ENCODE assay signal across 20 cellular contexts in genomic region chr6:54043360-54043759, GRCh38.
DNase-seq lines count a peak whose midpoint lies in the region; ATAC-seq and TF ChIP-seq lines count a peak whose summit lies in the region.
"Had no signal": no experiment of that assay in that cellular context is flagged by ENCODE, and none has a peak within 500 bp of the region (broad histone marks: within the 10 kb centered on the region; RNA-seq: fewer than 3 reads in every experiment).

No MANE protein-coding gene starts in this region.

- no peaks in the 10 kb centered on the region for H3K4me1 Mint-ChIP-seq in stimulated activated naive CD8-positive, alpha-beta T cell treated with anti-CD3 and anti-CD28 coated beads, Interleukin-15, amount 100 ng/mL, for 72 hours
- H3K4me1 Mint-ChIP-seq: CD4-positive, CD25-positive, alpha-beta regulatory T cell; CD8-positive, alpha-beta memory T cell; H9; IgD-negative memory B cell had no signal

- H3K27me3 Mint-ChIP-seq in stimulated activated naive CD8-positive, alpha-beta T cell treated with anti-CD3 and anti-CD28 coated beads, Interleukin-15, amount 100 ng/mL, for 72 hours, result no peaks in the 10 kb centered on the region
- H3K27me3 Mint-ChIP-seq: CD4-positive, CD25-positive, alpha-beta regulatory T cell; IgD-negative memory B cell had no signal

- H3K4me1 ChIP-seq in psoas muscle, result peaks cover 70% of the 10 kb centered on the region
- H3K4me1 ChIP-seq: BE2C had no signal

- H3K27me3 ChIP-seq in psoas muscle (ENCODE audit: insufficient read depth in 3 of 3, low read length in 2 of 3), result no peaks in the 10 kb centered on the region
- H3K27me3 ChIP-seq: BE2C had no signal

- no peak overlapping the region for H3K4me3 Mint-ChIP-seq in stimulated activated naive CD8-positive, alpha-beta T cell treated with anti-CD3 and anti-CD28 coated beads, Interleukin-15, amount 100 ng/mL, for 72 hours
- H3K4me3 Mint-ChIP-seq: CD4-positive, CD25-positive, alpha-beta regulatory T cell; CD8-positive, alpha-beta memory T cell; H9; IgD-negative memory B cell had no signal

- no peaks in the 10 kb centered on the region for H3K36me3 ChIP-seq in psoas muscle (ENCODE audit: insufficient read depth in 1 of 2, low read depth in 1 of 2)
- H3K36me3 ChIP-seq: BE2C had no signal

- no peak for DNase-seq in left ventricle myocardium superior
- no peak for DNase-seq in Right ventricle myocardium inferior (ENCODE audit: missing footprints)
- DNase-seq in middle frontal gyrus (ENCODE audit: extremely low spot score, low spot score), result peak; percentile 37
- no peak for DNase-seq in psoas muscle
- DNase-seq in stimulated activated naive CD8-positive, alpha-beta T cell treated with anti-CD3 and anti-CD28 coated beads, Interleukin-15, amount 100 ng/mL, for 72 hours, result no peak
- no peak for DNase-seq in activated T-cell treated with anti-CD3 and anti-CD28 coated beads, Interleukin-2, amount 50 U/mL, for 48 hours
- DNase-seq: BE2C; C1 segment of cervical spinal cord; CD4-positive, CD25-positive, alpha-beta regulatory T cell; CD8-positive, alpha-beta memory T cell; COR-L47; DMS 273 treated with DMSO at 0.1 percent for 48 hours; DMS53; DND-41; EL; H9 had no signal

- no peak for TF ChIP-seq CTCF in psoas muscle (IDR thresholded peaks at IDR 0.05)

- peak overlapping the region in 1 of 2 donors; percentile 26 for H3K27ac Mint-ChIP-seq in stimulated activated naive CD8-positive, alpha-beta T cell treated with anti-CD3 and anti-CD28 coated beads, Interleukin-15, amount 100 ng/mL, for 72 hours
- H3K27ac Mint-ChIP-seq: CD4-positive, CD25-positive, alpha-beta regulatory T cell; CD8-positive, alpha-beta memory T cell; H9; IgD-negative memory B cell had no signal

- intact Hi-C loops in left ventricle myocardium superior (cut with micrococcal nuclease), result no loop called here
- intact Hi-C loops in Right ventricle myocardium inferior (cut with DNase I), result no loop called here
- intact Hi-C loops in psoas muscle (cut with DNase I), result no loop called here

- no peaks in the 10 kb centered on the region for H3K9me3 ChIP-seq in psoas muscle
- H3K9me3 ChIP-seq: BE2C had no signal

- WGBS in psoas muscle, 3 donors, result 24 to 33% (median 27%) methylated on average over 3 of the region's 3 CpGs

- peak; percentile 51 for ATAC-seq in left ventricle myocardium superior
- ATAC-seq in Right ventricle myocardium inferior, result no peak
- ATAC-seq in psoas muscle, result peak in 3 of 4 donors; percentile 26 to 51 (median 34)
- no peak for ATAC-seq in stimulated activated naive CD8-positive, alpha-beta T cell treated with anti-CD3 and anti-CD28 coated beads, Interleukin-15, amount 100 ng/mL, for 72 hours
- ATAC-seq in HG03135 (IDR thresholded peaks at IDR 0.05; ENCODE audit: unreplicated experiment), result no peak
- ATAC-seq: GM12878, HepG2 had no signal

- no peak overlapping the region for H3K4me3 ChIP-seq in psoas muscle
- H3K4me3 ChIP-seq: GM12878 had no signal

- peaks cover 0 to 7% of the 10 kb centered on the region in 2 donors for H3K9me3 Mint-ChIP-seq in stimulated activated naive CD8-positive, alpha-beta T cell treated with anti-CD3 and anti-CD28 coated beads, Interleukin-15, amount 100 ng/mL, for 72 hours
- H3K9me3 Mint-ChIP-seq: H9 had no signal

- H3K27ac ChIP-seq in psoas muscle, result peak overlapping the region; percentile 37

Comparison
In these comparisons a context has a peak if more than half of its experiments do, and no peak if none do; other contexts are left out.
1. ATAC-seq: peak in left ventricle myocardium superior (single experiment) and psoas muscle (3 of 4); none in Right ventricle myocardium inferior (single experiment), stimulated activated naive CD8-positive, alpha-beta T cell treated with anti-CD3 and anti-CD28 coated beads, Interleukin-15, amount 100 ng/mL, for 72 hours (single experiment) and HG03135 (single experiment).